8 cellular contexts compared by ENCODE assay signal in the genomic region with DNA sequence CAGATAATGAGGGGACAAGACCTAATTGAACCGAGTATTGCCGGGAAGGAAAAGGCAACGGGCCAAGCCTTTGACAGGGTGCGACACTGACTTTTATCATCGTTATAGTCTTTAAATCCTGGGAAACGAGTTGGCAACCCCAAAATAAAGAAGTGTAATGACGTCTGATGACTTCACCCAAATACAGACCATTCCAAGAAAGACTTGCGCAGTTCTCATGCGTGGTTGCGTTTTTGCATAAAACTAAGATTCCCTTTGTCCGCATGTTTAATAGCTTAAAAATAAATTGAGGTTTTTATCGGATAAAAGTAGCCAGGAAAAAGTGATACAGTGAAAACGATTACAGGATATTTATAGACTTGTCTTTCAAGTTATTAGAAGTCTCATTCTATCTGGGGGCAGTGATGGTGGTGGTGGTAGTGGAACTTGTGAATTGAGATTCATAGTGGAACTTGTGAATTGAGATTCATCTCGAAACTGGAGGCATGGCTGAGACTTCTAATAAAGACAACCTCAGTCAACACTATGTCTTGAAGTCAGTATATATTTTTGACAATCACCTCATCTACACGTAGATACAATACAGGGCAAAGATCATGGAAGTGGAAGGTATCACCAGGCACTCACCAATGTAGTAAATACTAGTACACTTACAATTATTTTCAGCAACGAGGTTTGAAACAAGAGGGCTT. TPM values are rescaled to one million over a fixed set of nuclear protein-coding genes. Genes with fewer than 3 reads are reported as not detected.
DNase-seq lines count a peak whose midpoint lies in the region; ATAC-seq and TF ChIP-seq lines count a peak whose summit lies in the region.

No MANE protein-coding gene starts in this region.

- H3K27ac ChIP-seq in CD8-positive, alpha-beta T cell (ENCODE audit: low read depth, low read length), result peak overlapping the region; percentile 71
- H3K27ac ChIP-seq in breast epithelium (peak overlapping the region; percentile 98 to 100), thymus (ENCODE audit: low read depth) (peak overlapping the region; percentile 84)

- no peaks in the 10 kb centered on the region for H3K27me3 ChIP-seq in CD8-positive, alpha-beta T cell (ENCODE audit: insufficient read depth, low read length)
- H3K27me3 ChIP-seq in breast epithelium (no peaks in the 10 kb centered on the region), thymus (ENCODE audit: control insufficient read depth, insufficient read depth) (no peaks in the 10 kb centered on the region)

- H3K27me3 Mint-ChIP-seq in CD8-positive, alpha-beta T cell (ENCODE audit: low read depth), result peaks cover 2% of the 10 kb centered on the region

- H3K9me3 ChIP-seq in CD8-positive, alpha-beta T cell (ENCODE audit: low read length), result no peaks in the 10 kb centered on the region
- H3K9me3 ChIP-seq in breast epithelium, result no peaks in the 10 kb centered on the region
- no peaks in the 10 kb centered on the region for H3K9me3 ChIP-seq in thymus (ENCODE audit: control insufficient read depth)

- TF ChIP-seq CTCF in CD8-positive, alpha-beta T cell (IDR thresholded peaks at IDR 0.05), result no peak
- TF ChIP-seq CTCF in breast epithelium (IDR thresholded peaks at IDR 0.05), result no peak

- peaks cover 27% of the 10 kb centered on the region for H3K4me1 Mint-ChIP-seq in CD8-positive, alpha-beta T cell (ENCODE audit: low read depth)

- H3K4me3 ChIP-seq in CD8-positive, alpha-beta T cell (ENCODE audit: low read depth, low read length), result peak overlapping the region; percentile 81
- H3K4me3 ChIP-seq in breast epithelium (peak overlapping the region; percentile 76 to 87 (median 76)), thymus (ENCODE audit: low read length) (peak overlapping the region; percentile 63)

- no peak for ATAC-seq in CD8-positive, alpha-beta T cell
- peak; percentile 33 for ATAC-seq in GM21447 (IDR thresholded peaks at IDR 0.05; ENCODE audit: unreplicated experiment)

- no peaks in the 10 kb centered on the region for H3K9me3 Mint-ChIP-seq in CD8-positive, alpha-beta T cell

- 33% methylated on average over 16 of the region's 16 CpGs for WGBS in thymus

- H3K27ac Mint-ChIP-seq in CD8-positive, alpha-beta T cell, result peak overlapping the region; percentile 98

- no peaks in the 10 kb centered on the region for H3K36me3 ChIP-seq in CD8-positive, alpha-beta T cell (ENCODE audit: insufficient read depth, low read length)
- no peaks in the 10 kb centered on the region for H3K36me3 ChIP-seq in breast epithelium
- H3K36me3 ChIP-seq in thymus (ENCODE audit: control insufficient read depth, insufficient read depth), result no peaks in the 10 kb centered on the region

- intact Hi-C loops in CD8-positive, alpha-beta T cell (cut with DNase I, micrococcal nuclease), result loop anchor here (1.0 to 10.0 kb wide), 17 partner anchors 60 to 1459 kb away; a partner anchor contains a TSS
- intact Hi-C loops in breast epithelium (cut with DNase I; ENCODE audit: low total_unique reads), result no loop called here

- no peak for TF ChIP-seq POLR2A in breast epithelium (IDR thresholded peaks at IDR 0.05)

- H3K4me1 ChIP-seq in CD8-positive, alpha-beta T cell (ENCODE audit: insufficient read depth, low read length), result peaks cover 17% of the 10 kb centered on the region
- H3K4me1 ChIP-seq in breast epithelium (no peaks in the 10 kb centered on the region), thymus (ENCODE audit: control insufficient read depth, insufficient read depth, low read length) (peaks cover 5% of the 10 kb centered on the region)

- CTCF ChIA-PET in CD8-positive, alpha-beta T cell (lab: Charles Lee), result interaction anchor here (1.1 kb wide), 1 partner anchor 883 kb away, joined by 3 read pairs; a partner anchor contains a TSS

- no peak for DNase-seq in CD8-positive, alpha-beta T cell
- DNase-seq in NCI-H2227 treated with DMSO at 0.1 percent for 48 hours (lab: John Stamatoyannopoulos, UW), result peak; percentile 12
- no peak for DNase-seq in breast epithelium (ENCODE audit: low spot score in 2 of 2)
- DNase-seq in midbrain (lab: John Stamatoyannopoulos, UW), result peak; percentile 30
- no peak for DNase-seq in COLO829 (ENCODE audit: low spot score)
- DNase-seq in pons (ENCODE audit: low spot score), result no peak

- H3K36me3 Mint-ChIP-seq in CD8-positive, alpha-beta T cell, result peaks cover 7% of the 10 kb centered on the region

- H3K4me3 Mint-ChIP-seq in CD8-positive, alpha-beta T cell, result peak overlapping the region; percentile 96

- POLR2A ChIA-PET in CD8-positive, alpha-beta T cell (lab: Charles Lee), result interaction anchor here (1.0 to 2.0 kb wide), 4 partner anchors 313 to 882 kb away, joined by 3 to 13 read pairs (median 6); a partner anchor contains a TSS

RNA-seq across cellular contexts. Expression of a gene that starts 1.2 kb away (rescaled TPM):
- 100 to 1,000 TPM; 188 to 198 TPM for total RNA-seq in CD8-positive, alpha-beta T cell
- total RNA-seq in breast epithelium, result 100 to 1,000 TPM; 195 to 751 (median 536) TPM
- 79.3 TPM for polyA plus RNA-seq in thymus

Comparison
In these comparisons a context has a peak if more than half of its experiments do, and no peak if none do; other contexts are left out.
1. DNase-seq: peak in NCI-H2227 treated with DMSO at 0.1 percent for 48 hours (single experiment) and midbrain (single experiment); none in CD8-positive, alpha-beta T cell (0 of 7), breast epithelium (0 of 2), COLO829 (single experiment) and pons (single experiment).
2. Peak in every context shown above with its lines, with median percentiles within 50 percentile points of each other: H3K27ac ChIP-seq and H3K4me3 ChIP-seq.